Comparison of ENCODE assay signal across 1 cellular context in the genomic region with DNA sequence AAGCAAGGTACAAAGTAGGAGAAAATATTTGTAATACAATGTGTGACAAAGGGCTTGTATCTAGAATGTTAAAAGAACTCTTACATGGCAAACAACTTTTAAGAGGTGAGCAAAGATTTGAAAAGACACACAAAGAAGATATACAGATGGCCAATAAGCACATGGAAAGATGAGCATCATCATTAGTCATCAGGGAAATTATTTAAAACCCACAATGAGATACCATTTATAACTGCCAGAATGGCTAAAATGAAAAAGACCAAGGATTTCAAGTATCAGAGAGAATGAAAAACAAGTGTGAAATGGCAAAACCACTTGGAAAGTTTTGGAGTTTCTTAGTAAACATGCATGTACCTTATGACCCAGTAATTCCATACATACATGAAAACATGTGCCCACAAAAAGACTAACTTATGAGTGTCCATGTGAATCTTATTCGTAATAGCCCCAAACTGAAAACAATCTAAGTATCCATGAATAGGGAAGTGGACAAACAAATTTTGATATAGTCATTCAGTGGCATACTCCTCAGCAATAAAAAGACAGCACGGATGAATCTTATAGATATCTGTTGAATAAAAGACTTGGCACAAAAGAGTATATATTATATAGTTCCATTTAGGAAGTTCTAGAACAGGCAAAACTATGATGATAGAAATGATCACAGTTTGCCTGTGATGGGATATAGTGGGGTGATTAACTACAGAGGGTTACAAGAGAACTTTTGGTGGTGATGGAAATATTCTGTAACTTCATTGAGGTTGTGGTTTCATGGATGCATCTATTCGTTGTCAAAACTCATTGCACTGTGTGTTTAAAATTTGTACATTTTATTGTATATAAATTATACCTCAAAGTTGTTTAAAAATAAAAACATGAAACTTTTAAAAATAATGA.
TF ChIP-seq lines count a peak whose summit lies in the region.

No MANE protein-coding gene starts in this region.

TF ChIP-seq in SK-N-SH, 30 proteins besides CTCF, POLR2A, EP300 and RAD21 (continued from another document):
- TF ChIP-seq YY1 (IDR thresholded peaks at IDR 0.05; ENCODE audit: low read depth) (no peak), MXI1 (IDR thresholded peaks at IDR 0.05; ENCODE audit: low read depth, low read length) (no peak), ZBTB33 (IDR thresholded peaks at IDR 0.05; ENCODE audit: borderline replicate concordance, low read depth) (no peak), FOXJ3 (CRISPR knock-in tag; IDR thresholded peaks at IDR 0.05) (no peak), PBX3 (IDR thresholded peaks at IDR 0.05) (peak; percentile 72), JUND (IDR thresholded peaks at IDR 0.05) (peak; percentile 55; the same call in 1 of the 2 replicates)
- TF ChIP-seq, protein P1, sequence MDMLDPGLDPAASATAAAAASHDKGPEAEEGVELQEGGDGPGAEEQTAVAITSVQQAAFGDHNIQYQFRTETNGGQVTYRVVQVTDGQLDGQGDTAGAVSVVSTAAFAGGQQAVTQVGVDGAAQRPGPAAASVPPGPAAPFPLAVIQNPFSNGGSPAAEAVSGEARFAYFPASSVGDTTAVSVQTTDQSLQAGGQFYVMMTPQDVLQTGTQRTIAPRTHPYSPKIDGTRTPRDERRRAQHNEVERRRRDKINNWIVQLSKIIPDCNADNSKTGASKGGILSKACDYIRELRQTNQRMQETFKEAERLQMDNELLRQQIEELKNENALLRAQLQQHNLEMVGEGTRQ (IDR thresholded peaks at IDR 0.05; ENCODE audit: borderline replicate concordance, low read depth, low read length) = no peak
